ENCODE assay signal across 3 cellular contexts in genomic region chr17:79258843-79259242, GRCh38.
"Had no signal": no experiment of that assay in that cellular context is flagged by ENCODE, and none has a peak within 500 bp of the region (broad histone marks: within the 10 kb centered on the region; RNA-seq: fewer than 3 reads in every experiment).

No MANE protein-coding gene starts in this region.

- DNase-seq: GDM1, GF-D8 had no signal

- ATAC-seq: GM12878 had no signal

- H3K4me3 ChIP-seq: GM12878 had no signal
